Comparison of ENCODE assay signal across 1 cellular context in genomic region chr16:67192781-67193260, GRCh38.
TF ChIP-seq lines count a peak whose summit lies in the region.

No MANE protein-coding gene starts in this region.

TF ChIP-seq in GM23338, 12 proteins besides CTCF, POLR2A, EP300 and RAD21 (continued from another document):
- no peak for TF ChIP-seq ZNF462 (CRISPR knock-in tag; IDR thresholded peaks at IDR 0.05)
- no peak for TF ChIP-seq REST (IDR thresholded peaks at IDR 0.05; ENCODE audit: unreplicated experiment)
- TF ChIP-seq CREB1 (CRISPR knock-in tag; IDR thresholded peaks at IDR 0.05; ENCODE audit: low read depth) = no peak
- no peak for TF ChIP-seq POLR2AphosphoS5 (IDR thresholded peaks at IDR 0.05; ENCODE audit: low read depth)
- TF ChIP-seq ZNF331 (CRISPR knock-in tag; IDR thresholded peaks at IDR 0.05; ENCODE audit: low read depth) = no peak
- no peak for TF ChIP-seq ZNF114 (CRISPR knock-in tag; IDR thresholded peaks at IDR 0.05)
- no peak for TF ChIP-seq JUNB (IDR thresholded peaks at IDR 0.05; ENCODE audit: unreplicated experiment)
